ENCODE assay signal across 17 cellular contexts in the genomic region with DNA sequence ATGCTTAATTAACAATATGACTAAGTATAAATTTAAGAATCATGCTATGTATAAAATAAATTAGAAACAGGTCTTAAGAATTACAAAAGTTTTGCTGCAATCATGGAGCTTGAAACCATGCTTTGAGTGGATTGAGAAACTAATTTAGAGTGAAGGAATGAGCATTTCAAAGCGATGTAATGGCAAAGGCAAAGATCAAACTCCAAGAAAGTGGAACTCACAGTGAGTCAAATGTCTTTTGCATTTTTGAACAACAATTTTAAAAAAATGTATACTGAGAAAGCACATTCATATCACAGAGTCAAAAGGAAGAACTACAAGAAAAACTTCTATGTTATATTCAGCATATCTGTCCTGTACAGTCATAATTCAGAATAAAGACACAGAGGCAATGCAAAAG. TPM values are rescaled to one million over a fixed set of nuclear protein-coding genes. Genes with fewer than 3 reads are reported as not detected.
DNase-seq lines count a peak whose midpoint lies in the region; ATAC-seq and TF ChIP-seq lines count a peak whose summit lies in the region.
"Had no signal": no experiment of that assay in that cellular context is flagged by ENCODE, and none has a peak within 500 bp of the region (broad histone marks: within the 10 kb centered on the region; RNA-seq: fewer than 3 reads in every experiment).

No MANE protein-coding gene starts in this region.

- POLR2A ChIA-PET in activated CD4-positive, alpha-beta T cell treated with anti-CD3 and anti-CD28 coated beads for 36 hours (lab: Charles Lee) = interaction anchor here (1.1 to 2.9 kb wide), 2 partner anchors 10 to 11 kb away, joined by 4 to 12 read pairs; no protein-coding TSS in a partner anchor
- POLR2A ChIA-PET in activated CD4-positive, alpha-beta memory T cell treated with anti-CD3 and anti-CD28 coated beads, Interleukin-2, amount 10 ng/mL, durations not matched to agents 7 days and 5 days (lab: Charles Lee) = interaction anchor here (1.4 to 11.2 kb wide), 8 partner anchors 7 to 138 kb away, joined by 4 to 516 read pairs (median 11); a partner anchor contains a TSS
- POLR2A ChIA-PET in PC-9 (lab: Charles Lee; ENCODE audit: unreplicated experiment) = no interaction called here

- H2AFZ ChIP-seq in PC-9 = no peak overlapping the region
- H2AFZ ChIP-seq: hepatocyte had no signal

- H4K20me1 ChIP-seq in PC-9 (ENCODE audit: insufficient read depth) = no peaks in the 10 kb centered on the region

- no peak for DNase-seq in activated CD4-positive, alpha-beta T cell treated with anti-CD3 and anti-CD28 coated beads for 36 hours
- no peak for DNase-seq in activated CD4-positive, alpha-beta T cell treated with anti-CD3 and anti-CD28 coated beads, Interleukin-2, amount 50 U/mL, for 1 hour
- DNase-seq in CD1c-positive myeloid dendritic cell (ENCODE audit: extremely low spot score) = peak; percentile 29
- DNase-seq in activated CD4-positive, alpha-beta memory T cell treated with anti-CD3 and anti-CD28 coated beads, Interleukin-2, amount 10 ng/mL, durations not matched to agents 7 days and 5 days = no peak
- no peak for DNase-seq in glutamatergic neuron
- no peak for DNase-seq in NCI-H526 (lab: John Stamatoyannopoulos, UW)
- no peak for DNase-seq in PC-9
- no peak for DNase-seq in Calu3
- DNase-seq: amygdala; central memory CD4-positive, alpha-beta T cell; effector CD8-positive, alpha-beta T cell; EL; kidney glomerular epithelial cell; NCI-H1417 treated with DMSO at 0.1 percent for 48 hours; uterus had no signal

- no peaks in the 10 kb centered on the region for H3K27me3 Mint-ChIP-seq in activated CD4-positive, alpha-beta T cell treated with anti-CD3 and anti-CD28 coated beads for 36 hours
- H3K27me3 Mint-ChIP-seq in activated CD4-positive, alpha-beta memory T cell treated with anti-CD3 and anti-CD28 coated beads, Interleukin-2, amount 10 ng/mL, durations not matched to agents 7 days and 5 days = no peaks in the 10 kb centered on the region
- peaks cover 5% of the 10 kb centered on the region for H3K27me3 Mint-ChIP-seq in glutamatergic neuron (ENCODE audit: unreplicated experiment)
- no peaks in the 10 kb centered on the region for H3K27me3 Mint-ChIP-seq in Calu3 (ENCODE audit: unreplicated experiment)

- H3K4me1 Mint-ChIP-seq in activated CD4-positive, alpha-beta T cell treated with anti-CD3 and anti-CD28 coated beads for 36 hours = peaks cover 79% of the 10 kb centered on the region
- peaks cover 66% of the 10 kb centered on the region for H3K4me1 Mint-ChIP-seq in activated CD4-positive, alpha-beta memory T cell treated with anti-CD3 and anti-CD28 coated beads, Interleukin-2, amount 10 ng/mL, durations not matched to agents 7 days and 5 days
- H3K4me1 Mint-ChIP-seq in glutamatergic neuron (ENCODE audit: low read depth, unreplicated experiment) (peaks cover 60% of the 10 kb centered on the region), Calu3 (ENCODE audit: low read depth, unreplicated experiment) (peaks cover 42% of the 10 kb centered on the region)

- CTCF ChIA-PET in activated CD4-positive, alpha-beta T cell treated with anti-CD3 and anti-CD28 coated beads for 36 hours (lab: Charles Lee) = interaction anchor here (0.9 to 2.7 kb wide), 8 partner anchors 8 to 98 kb away, joined by 3 to 7 read pairs (median 6); no protein-coding TSS in a partner anchor
- CTCF ChIA-PET in activated CD4-positive, alpha-beta memory T cell treated with anti-CD3 and anti-CD28 coated beads, Interleukin-2, amount 10 ng/mL, durations not matched to agents 7 days and 5 days (lab: Charles Lee) = interaction anchor here (1.3 to 2.7 kb wide), 3 partner anchors 10 to 46 kb away, joined by 3 to 17 read pairs (median 4); no protein-coding TSS in a partner anchor
- CTCF ChIA-PET in PC-9 (lab: Charles Lee) (no interaction called here), Calu3 (lab: Charles Lee) (no interaction called here)

- H3K27me3 ChIP-seq in PC-9 (ENCODE audit: insufficient read depth, low read depth) = no peaks in the 10 kb centered on the region
- H3K27me3 ChIP-seq: hepatocyte, uterus had no signal

- peak overlapping the region; percentile 88 for H3K27ac Mint-ChIP-seq in activated CD4-positive, alpha-beta T cell treated with anti-CD3 and anti-CD28 coated beads for 36 hours
- peak overlapping the region; percentile 99 for H3K27ac Mint-ChIP-seq in activated CD4-positive, alpha-beta memory T cell treated with anti-CD3 and anti-CD28 coated beads, Interleukin-2, amount 10 ng/mL, durations not matched to agents 7 days and 5 days
- H3K27ac Mint-ChIP-seq in glutamatergic neuron (ENCODE audit: unreplicated experiment) (peak overlapping the region; percentile 87), Calu3 (ENCODE audit: unreplicated experiment) (no peak overlapping the region)
- H3K27ac Mint-ChIP-seq: mesothelial cell of epicardium had no signal

- H3K4me3 ChIP-seq in PC-9 = no peak overlapping the region
- H3K4me3 ChIP-seq: hepatocyte, uterus had no signal

- TF ChIP-seq CTCF in glutamatergic neuron (IDR thresholded peaks at IDR 0.05; ENCODE audit: partially characterized antibody, unreplicated experiment) (no peak), PC-9 (conservative IDR thresholded peaks at IDR 0.05) (no peak), Calu3 (IDR thresholded peaks at IDR 0.05; ENCODE audit: unreplicated experiment) (no peak)

- intact Hi-C loops in activated CD4-positive, alpha-beta T cell treated with anti-CD3 and anti-CD28 coated beads for 36 hours (cut with DNase I, micrococcal nuclease) = no loop called here
- intact Hi-C loops in PC-9 (cut with micrococcal nuclease; ENCODE audit: unreplicated experiment) (no loop called here), Calu3 (cut with micrococcal nuclease; ENCODE audit: unreplicated experiment) (no loop called here)

- no peaks in the 10 kb centered on the region for H3K4me1 ChIP-seq in PC-9 (replicated peaks; ENCODE audit: insufficient read depth)
- H3K4me1 ChIP-seq: uterus had no signal

- no peak overlapping the region for H3K27ac ChIP-seq in PC-9
- H3K27ac ChIP-seq: hepatocyte, uterus had no signal

- H3F3A ChIP-seq in PC-9 (ENCODE audit: insufficient read depth, low read depth) = no peaks in the 10 kb centered on the region

- H3K9me3 ChIP-seq in PC-9 (ENCODE audit: insufficient read depth, low read depth) = no peaks in the 10 kb centered on the region
- H3K9me3 ChIP-seq: uterus had no signal

- H3K4me3 Mint-ChIP-seq in activated CD4-positive, alpha-beta T cell treated with anti-CD3 and anti-CD28 coated beads for 36 hours = peak overlapping the region; percentile 46
- peak overlapping the region; percentile 92 for H3K4me3 Mint-ChIP-seq in activated CD4-positive, alpha-beta memory T cell treated with anti-CD3 and anti-CD28 coated beads, Interleukin-2, amount 10 ng/mL, durations not matched to agents 7 days and 5 days
- H3K4me3 Mint-ChIP-seq in glutamatergic neuron (ENCODE audit: unreplicated experiment) (peak overlapping the region; percentile 81), Calu3 (ENCODE audit: low read depth, unreplicated experiment) (no peak overlapping the region)
- H3K4me3 Mint-ChIP-seq: mesothelial cell of epicardium had no signal

- no peaks in the 10 kb centered on the region for H3K9me2 ChIP-seq in PC-9 (ENCODE audit: insufficient read depth)

- no peaks in the 10 kb centered on the region for H3K79me2 ChIP-seq in PC-9 (ENCODE audit: low read depth)

- BruUV-seq in PC-9 (replicated peaks; lab: Mats Ljungman, UMichigan) = no TSS peak
- no TSS peak for BruUV-seq in Calu3 (replicated peaks; lab: Mats Ljungman, UMichigan)

- peaks cover 2% of the 10 kb centered on the region for H3K36me3 Mint-ChIP-seq in activated CD4-positive, alpha-beta T cell treated with anti-CD3 and anti-CD28 coated beads for 36 hours (ENCODE audit: low read depth)
- peaks cover 74% of the 10 kb centered on the region for H3K36me3 Mint-ChIP-seq in activated CD4-positive, alpha-beta memory T cell treated with anti-CD3 and anti-CD28 coated beads, Interleukin-2, amount 10 ng/mL, durations not matched to agents 7 days and 5 days (ENCODE audit: low read depth)
- H3K36me3 Mint-ChIP-seq in glutamatergic neuron (ENCODE audit: unreplicated experiment) = no peaks in the 10 kb centered on the region
- peaks cover 22% of the 10 kb centered on the region for H3K36me3 Mint-ChIP-seq in Calu3 (ENCODE audit: insufficient read depth, unreplicated experiment)
- H3K36me3 Mint-ChIP-seq: mesothelial cell of epicardium had no signal

- H3K9me3 Mint-ChIP-seq in activated CD4-positive, alpha-beta T cell treated with anti-CD3 and anti-CD28 coated beads for 36 hours (ENCODE audit: low read depth) = no peaks in the 10 kb centered on the region
- no peaks in the 10 kb centered on the region for H3K9me3 Mint-ChIP-seq in activated CD4-positive, alpha-beta memory T cell treated with anti-CD3 and anti-CD28 coated beads, Interleukin-2, amount 10 ng/mL, durations not matched to agents 7 days and 5 days
- H3K9me3 Mint-ChIP-seq in glutamatergic neuron (ENCODE audit: unreplicated experiment) (peaks cover 3% of the 10 kb centered on the region), Calu3 (ENCODE audit: low read depth, unreplicated experiment) (no peaks in the 10 kb centered on the region)
- H3K9me3 Mint-ChIP-seq: mesothelial cell of epicardium had no signal

- ATAC-seq in activated CD4-positive, alpha-beta T cell treated with anti-CD3 and anti-CD28 coated beads for 36 hours = peak; percentile 24

- no peak overlapping the region for H3K4me2 ChIP-seq in PC-9
- H3K4me2 ChIP-seq: hepatocyte had no signal

- no peaks in the 10 kb centered on the region for H3K36me3 ChIP-seq in PC-9 (ENCODE audit: low read depth)
- H3K36me3 ChIP-seq: uterus had no signal

RNA-seq across cellular contexts. Expression of a gene that starts 6.6 kb away (rescaled TPM):
- total RNA-seq in activated CD4-positive, alpha-beta T cell treated with anti-CD3 and anti-CD28 coated beads for 36 hours = 10 to 100 TPM; 10.5 to 12.2 TPM
- total RNA-seq in activated CD4-positive, alpha-beta memory T cell treated with anti-CD3 and anti-CD28 coated beads, Interleukin-2, amount 10 ng/mL, durations not matched to agents 7 days and 5 days = 100 to 1,000 TPM; 102 to 106 TPM
- total RNA-seq in glutamatergic neuron (ENCODE audit: unreplicated experiment) = 94.3 TPM
- total RNA-seq in PC-9 (2021) = 0.02 and 0.05 TPM in 2 replicates
- 6.8 and 7.6 TPM in 2 replicates for total RNA-seq in Calu3 (2022)

Comparison
In these comparisons a context has a peak if more than half of its experiments do, and no peak if none do; other contexts are left out.
1. CTCF ChIA-PET loops: an anchor here in activated CD4-positive, alpha-beta T cell treated with anti-CD3 and anti-CD28 coated beads for 36 hours (0.9 to 2.7 kb wide) and activated CD4-positive, alpha-beta memory T cell treated with anti-CD3 and anti-CD28 coated beads, Interleukin-2, amount 10 ng/mL, durations not matched to agents 7 days and 5 days (1.3 to 2.7 kb wide); none called in PC-9 and Calu3.